In the genomic region with DNA sequence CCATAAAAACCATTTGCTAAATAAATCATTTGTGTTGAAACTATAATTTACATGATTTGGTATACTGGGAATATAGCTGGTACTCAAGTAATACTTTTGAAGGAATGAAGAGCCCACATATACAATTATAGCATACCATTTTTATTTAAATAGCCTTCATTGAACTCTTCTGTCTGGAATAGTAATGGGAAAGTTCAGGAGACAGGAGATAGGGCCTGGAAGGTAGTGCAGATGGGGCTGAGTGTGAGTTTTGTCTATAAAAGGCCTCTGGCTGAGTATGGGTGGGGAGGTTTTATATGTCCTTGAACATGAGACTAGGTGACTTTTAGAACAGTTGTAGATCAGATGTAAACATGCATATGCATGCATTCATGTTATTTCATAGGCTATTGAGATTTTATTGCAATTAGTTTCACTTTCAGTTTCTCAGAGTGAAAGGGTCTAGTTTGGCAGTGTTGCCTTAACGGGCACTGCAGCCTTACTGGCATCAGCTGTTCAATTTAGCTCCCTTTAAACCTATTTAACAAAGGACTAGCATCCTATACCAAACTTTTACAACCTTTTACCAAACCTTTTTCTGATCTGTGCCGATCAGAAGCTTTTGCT, we compare ENCODE assay signal across 8 cellular contexts. TPM values are rescaled to one million over a fixed set of nuclear protein-coding genes. Genes with fewer than 3 reads are reported as not detected.
DNase-seq lines count a peak whose midpoint lies in the region; ATAC-seq and TF ChIP-seq lines count a peak whose summit lies in the region.

No MANE protein-coding gene starts in this region.

- no peak for TF ChIP-seq CTCF in brain microvascular endothelial cell (IDR thresholded peaks at IDR 0.05; ENCODE audit: low read depth, low read length, missing control alignments)
- no peak for TF ChIP-seq CTCF in testis (IDR thresholded peaks at IDR 0.05)

- H3K4me3 ChIP-seq in brain microvascular endothelial cell (ENCODE audit: low read depth, low read length) (peak overlapping the region; percentile 35), testis (peak overlapping the region in 1 of 2 donors; percentile 43)

- peak; percentile 65 for ATAC-seq in GM18505 (IDR thresholded peaks at IDR 0.05; ENCODE audit: unreplicated experiment)
- ATAC-seq in HG02870 (IDR thresholded peaks at IDR 0.05; ENCODE audit: unreplicated experiment) = peak; percentile 77
- peak; percentile 85 for ATAC-seq in left lobe of liver

- H3K4me1 ChIP-seq in testis = no peaks in the 10 kb centered on the region

- intact Hi-C loops in testis (cut with DNase I; ENCODE audit: low total_unique reads) = no loop called here

- DNase-seq in Ammon's horn (ENCODE audit: low spot score) (peak; percentile 47), NCI-H2227 (lab: John Stamatoyannopoulos, UW; ENCODE audit: unreplicated experiment) (peak; percentile 2), brain microvascular endothelial cell (peak; percentile 8), left lobe of liver (ENCODE audit: low spot score) (no peak), testis (no peak), NCI-H2171 (lab: John Stamatoyannopoulos, UW) (no peak)

- H3K9me3 ChIP-seq in testis = no peaks in the 10 kb centered on the region

- H3K36me3 ChIP-seq in brain microvascular endothelial cell (replicated peaks) (no peaks in the 10 kb centered on the region), testis (ENCODE audit: low read depth, missing control alignments) (no peaks in the 10 kb centered on the region)

- H3K27ac ChIP-seq in brain microvascular endothelial cell (peak overlapping the region; percentile 38), testis (peak overlapping the region; percentile 60 to 68)

- H3K27me3 ChIP-seq in brain microvascular endothelial cell (replicated peaks) (no peaks in the 10 kb centered on the region), testis (no peaks in the 10 kb centered on the region)

- 34 to 35% methylated on average over 2 of the region's 2 CpGs for WGBS in testis, 2 donors

- in situ Hi-C loops in brain microvascular endothelial cell (cut with HindIII; ENCODE audit: low pct_ligation_motif_present, low sequenced_read_pairs) = no loop called here

- TF ChIP-seq POLR2A in GM18505 (IDR thresholded peaks at IDR 0.05; ENCODE audit: borderline replicate concordance, extremely low read depth, insufficient read depth, insufficient read length) (no peak), testis (IDR thresholded peaks at IDR 0.05) (no peak)

RNA-seq across cellular contexts. Expression of a gene that starts 27.2 kb away (rescaled TPM):
- 22.6 TPM for total RNA-seq in left lobe of liver
- 10 to 100 TPM; 54.0 to 68.0 TPM for total RNA-seq in testis
- polyA plus RNA-seq in testis (ENCODE audit: insufficient read depth, low read depth, low replicate concordance) = 66.4 TPM

RNA-seq across cellular contexts. Expression of a gene that starts 27.4 kb away (rescaled TPM):
- total RNA-seq in left lobe of liver (7.2 TPM), testis (10 to 100 TPM; 17.0 to 19.6 TPM)
- 11.3 TPM for polyA plus RNA-seq in testis (ENCODE audit: insufficient read depth, low read depth, low replicate concordance)

Comparison
In these comparisons a context has a peak if more than half of its experiments do, and no peak if none do; other contexts are left out.
1. DNase-seq: peak in Ammon's horn (single experiment), NCI-H2227 (single experiment) and brain microvascular endothelial cell (single experiment); none in left lobe of liver (single experiment), testis (single experiment) and NCI-H2171 (single experiment).
2. Peak in every context shown above with its lines, with median percentiles within 50 percentile points of each other: ATAC-seq.